Comparison of ENCODE assay signal across 20 cellular contexts in the genomic region with DNA sequence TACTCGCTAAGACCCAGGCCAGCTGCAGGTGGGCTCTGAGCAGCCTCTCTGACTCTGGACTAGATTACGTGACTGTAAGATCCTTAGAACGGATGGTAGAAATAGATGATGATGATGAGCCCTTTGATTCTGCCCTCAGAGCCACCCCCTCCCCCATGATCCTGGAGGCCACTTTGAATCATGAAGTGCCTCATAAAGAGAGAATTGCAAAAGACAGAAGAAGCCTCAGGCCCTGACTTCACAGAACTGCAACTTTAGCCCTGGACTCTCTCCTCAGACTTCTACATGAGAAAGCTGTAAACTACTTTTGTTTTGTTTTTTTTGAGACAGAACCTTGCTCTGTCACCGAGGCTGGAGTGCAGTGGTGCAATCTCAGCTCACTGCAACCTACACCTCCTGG. TPM values are rescaled to one million over a fixed set of nuclear protein-coding genes. Genes with fewer than 3 reads are reported as not detected.
DNase-seq lines count a peak whose midpoint lies in the region; ATAC-seq and TF ChIP-seq lines count a peak whose summit lies in the region.
"Had no signal": no experiment of that assay in that cellular context is flagged by ENCODE, and none has a peak within 500 bp of the region (broad histone marks: within the 10 kb centered on the region; RNA-seq: fewer than 3 reads in every experiment).

No MANE protein-coding gene starts in this region.

- POLR2A ChIA-PET in activated CD4-positive, alpha-beta T cell treated with anti-CD3 and anti-CD28 coated beads, Interleukin-2, amount 10 ng/mL, durations not matched to agents 7 days and 5 days (lab: Charles Lee), result no interaction called here
- POLR2A ChIA-PET in CD8-positive, alpha-beta T cell (lab: Charles Lee), result interaction anchor here (0.6 to 3.1 kb wide), 2 partner anchors 16 to 40 kb away, joined by 3 to 24 read pairs; a partner anchor contains a TSS

- no peak overlapping the region for H4K91ac ChIP-seq in mesenchymal stem cell (ENCODE audit: low read length)

- H3K4me3 Mint-ChIP-seq in activated CD4-positive, alpha-beta T cell treated with anti-CD3 and anti-CD28 coated beads, Interleukin-2, amount 10 ng/mL, durations not matched to agents 7 days and 5 days, result no peak overlapping the region
- no peak overlapping the region for H3K4me3 Mint-ChIP-seq in activated CD4-positive, alpha-beta T cell treated with anti-CD3 and anti-CD28 coated beads, Interleukin-2, amount 10 ng/mL, durations not matched to agents 24 days and 14 days
- peak overlapping the region; percentile 19 for H3K4me3 Mint-ChIP-seq in CD8-positive, alpha-beta T cell
- H3K4me3 Mint-ChIP-seq in T-helper 17 cell, result no peak overlapping the region

- H3K36me3 Mint-ChIP-seq in activated CD4-positive, alpha-beta T cell treated with anti-CD3 and anti-CD28 coated beads, Interleukin-2, amount 10 ng/mL, durations not matched to agents 7 days and 5 days (ENCODE audit: low read depth), result no peaks in the 10 kb centered on the region
- H3K36me3 Mint-ChIP-seq in activated CD4-positive, alpha-beta T cell treated with anti-CD3 and anti-CD28 coated beads, Interleukin-2, amount 10 ng/mL, durations not matched to agents 24 days and 14 days (ENCODE audit: low read depth), result peaks cover 2% of the 10 kb centered on the region
- H3K36me3 Mint-ChIP-seq in CD8-positive, alpha-beta T cell, result no peaks in the 10 kb centered on the region
- no peaks in the 10 kb centered on the region for H3K36me3 Mint-ChIP-seq in T-helper 17 cell (ENCODE audit: low read depth)

- no peak for TF ChIP-seq CTCF in CD8-positive, alpha-beta T cell (IDR thresholded peaks at IDR 0.05)

- H3K27ac ChIP-seq in CD8-positive, alpha-beta T cell (ENCODE audit: low read depth, low read length), result no peak overlapping the region
- H3K27ac ChIP-seq in mesenchymal stem cell (ENCODE audit: low read length, poor library complexity, severe bottlenecking), result no peak overlapping the region
- H3K27ac ChIP-seq: esophagus squamous epithelium, PC-9 had no signal

- intact Hi-C loops in activated CD4-positive, alpha-beta T cell treated with anti-CD3 and anti-CD28 coated beads, Interleukin-2, amount 10 ng/mL, durations not matched to agents 24 days and 14 days (cut with micrococcal nuclease), result no loop called here
- intact Hi-C loops in CD8-positive, alpha-beta T cell (cut with DNase I, micrococcal nuclease), result no loop called here
- intact Hi-C loops in sciatic nerve (cut with DNase I), result no loop called here

- H3K9me3 ChIP-seq in CD8-positive, alpha-beta T cell (ENCODE audit: low read length), result no peaks in the 10 kb centered on the region
- H3K9me3 ChIP-seq in T-helper 17 cell (ENCODE audit: control insufficient read depth, low read length, poor library complexity, severe bottlenecking) (no peaks in the 10 kb centered on the region), mesenchymal stem cell (ENCODE audit: control insufficient read depth, low read length) (no peaks in the 10 kb centered on the region)
- H3K9me3 ChIP-seq: esophagus squamous epithelium, upper lobe of left lung had no signal

- no peaks in the 10 kb centered on the region for H3K27me3 Mint-ChIP-seq in activated CD4-positive, alpha-beta T cell treated with anti-CD3 and anti-CD28 coated beads, Interleukin-2, amount 10 ng/mL, durations not matched to agents 7 days and 5 days
- H3K27me3 Mint-ChIP-seq in activated CD4-positive, alpha-beta T cell treated with anti-CD3 and anti-CD28 coated beads, Interleukin-2, amount 10 ng/mL, durations not matched to agents 24 days and 14 days, result no peaks in the 10 kb centered on the region
- no peaks in the 10 kb centered on the region for H3K27me3 Mint-ChIP-seq in CD8-positive, alpha-beta T cell (ENCODE audit: low read depth)
- no peaks in the 10 kb centered on the region for H3K27me3 Mint-ChIP-seq in T-helper 17 cell

- H2BK120ac ChIP-seq in mesenchymal stem cell (ENCODE audit: low read depth, low read length), result no peak overlapping the region

- H2BK12ac ChIP-seq in mesenchymal stem cell (ENCODE audit: low read length in 2 of 2), result peak overlapping the region in 1 of 2 experiments; percentile 11

- H2AK5ac ChIP-seq in mesenchymal stem cell (ENCODE audit: low read length, severe bottlenecking), result no peak overlapping the region

- H3K27me3 ChIP-seq in CD8-positive, alpha-beta T cell (ENCODE audit: insufficient read depth, low read length), result no peaks in the 10 kb centered on the region
- H3K27me3 ChIP-seq in mesenchymal stem cell (ENCODE audit: control insufficient read depth in 1 of 2, insufficient read depth in 1 of 2, low read length in 2 of 2), result no peaks in the 10 kb centered on the region
- H3K27me3 ChIP-seq: esophagus squamous epithelium, upper lobe of left lung had no signal

- peaks cover 61% of the 10 kb centered on the region for H3K4me1 Mint-ChIP-seq in activated CD4-positive, alpha-beta T cell treated with anti-CD3 and anti-CD28 coated beads, Interleukin-2, amount 10 ng/mL, durations not matched to agents 7 days and 5 days
- peaks cover 48% of the 10 kb centered on the region for H3K4me1 Mint-ChIP-seq in activated CD4-positive, alpha-beta T cell treated with anti-CD3 and anti-CD28 coated beads, Interleukin-2, amount 10 ng/mL, durations not matched to agents 24 days and 14 days
- peaks cover 69% of the 10 kb centered on the region for H3K4me1 Mint-ChIP-seq in CD8-positive, alpha-beta T cell (ENCODE audit: low read depth)
- peaks cover 26% of the 10 kb centered on the region for H3K4me1 Mint-ChIP-seq in T-helper 17 cell

- no peak overlapping the region for H2AFZ ChIP-seq in mesenchymal stem cell (ENCODE audit: low read depth, low read length)
- H2AFZ ChIP-seq: PC-9 had no signal

- no peak overlapping the region for H3K4me2 ChIP-seq in mesenchymal stem cell (ENCODE audit: low read length, poor library complexity, severe bottlenecking)
- H3K4me2 ChIP-seq: PC-9 had no signal

- H3K36me3 ChIP-seq in CD8-positive, alpha-beta T cell (ENCODE audit: insufficient read depth, low read length), result no peaks in the 10 kb centered on the region
- no peaks in the 10 kb centered on the region for H3K36me3 ChIP-seq in mesenchymal stem cell (ENCODE audit: control insufficient read depth in 1 of 2, insufficient read depth in 2 of 2, low read depth in 1 of 2, low read length in 2 of 2)
- H3K36me3 ChIP-seq: esophagus squamous epithelium, upper lobe of left lung had no signal

- no peaks in the 10 kb centered on the region for H3K9me3 Mint-ChIP-seq in activated CD4-positive, alpha-beta T cell treated with anti-CD3 and anti-CD28 coated beads, Interleukin-2, amount 10 ng/mL, durations not matched to agents 7 days and 5 days
- H3K9me3 Mint-ChIP-seq in activated CD4-positive, alpha-beta T cell treated with anti-CD3 and anti-CD28 coated beads, Interleukin-2, amount 10 ng/mL, durations not matched to agents 24 days and 14 days, result no peaks in the 10 kb centered on the region
- no peaks in the 10 kb centered on the region for H3K9me3 Mint-ChIP-seq in CD8-positive, alpha-beta T cell

- 75% methylated on average over 3 of the region's 4 CpGs for WGBS in mesenchymal stem cell

- peak overlapping the region in 1 of 2 experiments; percentile 38 for H3K18ac ChIP-seq in mesenchymal stem cell (ENCODE audit: low read depth in 1 of 2, low read length in 2 of 2)

- CTCF ChIA-PET in activated CD4-positive, alpha-beta T cell treated with anti-CD3 and anti-CD28 coated beads, Interleukin-2, amount 10 ng/mL, durations not matched to agents 7 days and 5 days (lab: Charles Lee), result interaction anchor here (0.7 to 1.6 kb wide), 6 partner anchors 10 to 84 kb away, joined by 3 to 8 read pairs (median 3); no protein-coding TSS in a partner anchor
- CTCF ChIA-PET in CD8-positive, alpha-beta T cell (lab: Charles Lee), result interaction anchor here (2.4 to 2.7 kb wide), 2 partner anchors 12 to 18 kb away, joined by 11 to 16 read pairs; no protein-coding TSS in a partner anchor

- H3K4me1 ChIP-seq in CD8-positive, alpha-beta T cell (ENCODE audit: insufficient read depth, low read length), result peaks cover 42% of the 10 kb centered on the region
- H3K4me1 ChIP-seq in mesenchymal stem cell (ENCODE audit: control insufficient read depth, insufficient read depth, low read depth, low read length), result no peaks in the 10 kb centered on the region

- H4K8ac ChIP-seq in mesenchymal stem cell (ENCODE audit: low read length), result no peak overlapping the region

- H2BK15ac ChIP-seq in mesenchymal stem cell (ENCODE audit: low read depth, poor library complexity, severe bottlenecking), result no peak overlapping the region

- no peak overlapping the region for H3K14ac ChIP-seq in mesenchymal stem cell (ENCODE audit: low read length in 2 of 2)

- peak overlapping the region; percentile 87 for H3K27ac Mint-ChIP-seq in activated CD4-positive, alpha-beta T cell treated with anti-CD3 and anti-CD28 coated beads, Interleukin-2, amount 10 ng/mL, durations not matched to agents 7 days and 5 days
- no peak overlapping the region for H3K27ac Mint-ChIP-seq in activated CD4-positive, alpha-beta T cell treated with anti-CD3 and anti-CD28 coated beads, Interleukin-2, amount 10 ng/mL, durations not matched to agents 24 days and 14 days
- peak overlapping the region; percentile 84 for H3K27ac Mint-ChIP-seq in CD8-positive, alpha-beta T cell
- H3K27ac Mint-ChIP-seq in T-helper 17 cell, result peak overlapping the region; percentile 60

- no peak overlapping the region for H2BK5ac ChIP-seq in mesenchymal stem cell (ENCODE audit: low read depth, low read length, poor library complexity, severe bottlenecking)

- no peak overlapping the region for H3K9ac ChIP-seq in mesenchymal stem cell (ENCODE audit: low read length)

- no peak overlapping the region for H3K23ac ChIP-seq in mesenchymal stem cell (ENCODE audit: low read length in 2 of 2)

- DNase-seq in activated CD4-positive, alpha-beta T cell treated with anti-CD3 and anti-CD28 coated beads, Interleukin-2, amount 10 ng/mL, durations not matched to agents 7 days and 5 days, result no peak
- no peak for DNase-seq in activated CD4-positive, alpha-beta T cell treated with anti-CD3 and anti-CD28 coated beads, Interleukin-2, amount 10 ng/mL, durations not matched to agents 24 days and 14 days
- DNase-seq in CD8-positive, alpha-beta T cell, result no peak
- DNase-seq in T-helper 17 cell (no peak), mesenchymal stem cell (peak; percentile 56), sciatic nerve (ENCODE audit: low spot score) (no peak), hepatic stellate cell (ENCODE audit: low spot score) (no peak)
- DNase-seq: activated CD4-positive, alpha-beta T cell treated with anti-CD3 and anti-CD28 coated beads for 4 hours; activated T-cell treated with anti-CD3 and anti-CD28 coated beads, Interleukin-2, amount 50 U/mL, for 1 hour; amygdala; esophagus squamous epithelium; H7; head of caudate nucleus; NCI-H1105; NCI-H748 treated with DMSO at 0.1 percent for 48 hours; PC-9; right cardiac atrium; T1000; upper lobe of left lung had no signal

- no peak overlapping the region for H3K4ac ChIP-seq in mesenchymal stem cell (ENCODE audit: low read depth in 1 of 2, low read length in 2 of 2)

- no peak for ATAC-seq in CD8-positive, alpha-beta T cell
- no peak for ATAC-seq in T-helper 17 cell
- ATAC-seq in sciatic nerve, result no peak
- no peak for ATAC-seq in GM18502 (IDR thresholded peaks at IDR 0.05; ENCODE audit: poor library complexity, unreplicated experiment)
- ATAC-seq: right cardiac atrium had no signal

- H3K79me1 ChIP-seq in mesenchymal stem cell (replicated peaks; ENCODE audit: low read length, poor library complexity, severe bottlenecking), result no peaks in the 10 kb centered on the region

- no peak overlapping the region for H3K4me3 ChIP-seq in CD8-positive, alpha-beta T cell (ENCODE audit: low read depth, low read length)
- no peak overlapping the region for H3K4me3 ChIP-seq in mesenchymal stem cell (ENCODE audit: insufficient read depth in 1 of 2, low read depth in 1 of 2, low read length in 2 of 2)
- H3K4me3 ChIP-seq: esophagus squamous epithelium, PC-9, upper lobe of left lung had no signal

RNA-seq across cellular contexts. Expression of a gene that starts 15.4 kb away (rescaled TPM):
- total RNA-seq in activated CD4-positive, alpha-beta T cell treated with anti-CD3 and anti-CD28 coated beads, Interleukin-2, amount 10 ng/mL, durations not matched to agents 7 days and 5 days, result 10 to 100 TPM; 17.9 to 18.8 TPM
- 20.7 and 22.0 TPM in 2 replicates for total RNA-seq in activated CD4-positive, alpha-beta T cell treated with anti-CD3 and anti-CD28 coated beads, Interleukin-2, amount 10 ng/mL, durations not matched to agents 24 days and 14 days
- total RNA-seq in CD8-positive, alpha-beta T cell, result 10 to 100 TPM; 25.4 to 26.2 TPM
- 10 to 100 TPM; 20.3 to 22.5 TPM for total RNA-seq in T-helper 17 cell
- polyA plus RNA-seq in mesenchymal stem cell (2013, experiment 1 of 2), result 3.7 TPM
- 3.4 TPM for polyA plus RNA-seq in mesenchymal stem cell (2013, experiment 2 of 2)
- 12.1 TPM for total RNA-seq in sciatic nerve

RNA-seq across cellular contexts. Expression of a gene that starts 42.7 kb away (rescaled TPM):
- 10 to 100 TPM; 64.1 to 72.3 TPM for total RNA-seq in activated CD4-positive, alpha-beta T cell treated with anti-CD3 and anti-CD28 coated beads, Interleukin-2, amount 10 ng/mL, durations not matched to agents 7 days and 5 days
- 88.9 and 94.9 TPM in 2 replicates for total RNA-seq in activated CD4-positive, alpha-beta T cell treated with anti-CD3 and anti-CD28 coated beads, Interleukin-2, amount 10 ng/mL, durations not matched to agents 24 days and 14 days
- total RNA-seq in CD8-positive, alpha-beta T cell, result 10 to 100 TPM; 29.0 to 31.8 TPM
- total RNA-seq in T-helper 17 cell, result 10 to 100 TPM; 34.2 to 39.7 TPM
- 115 TPM for polyA plus RNA-seq in mesenchymal stem cell (2013, experiment 1 of 2)
- polyA plus RNA-seq in mesenchymal stem cell (2013, experiment 2 of 2), result 112 TPM
- 38.8 TPM for total RNA-seq in sciatic nerve
